Comparison of ENCODE assay signal across 15 cellular contexts in the genomic region with DNA sequence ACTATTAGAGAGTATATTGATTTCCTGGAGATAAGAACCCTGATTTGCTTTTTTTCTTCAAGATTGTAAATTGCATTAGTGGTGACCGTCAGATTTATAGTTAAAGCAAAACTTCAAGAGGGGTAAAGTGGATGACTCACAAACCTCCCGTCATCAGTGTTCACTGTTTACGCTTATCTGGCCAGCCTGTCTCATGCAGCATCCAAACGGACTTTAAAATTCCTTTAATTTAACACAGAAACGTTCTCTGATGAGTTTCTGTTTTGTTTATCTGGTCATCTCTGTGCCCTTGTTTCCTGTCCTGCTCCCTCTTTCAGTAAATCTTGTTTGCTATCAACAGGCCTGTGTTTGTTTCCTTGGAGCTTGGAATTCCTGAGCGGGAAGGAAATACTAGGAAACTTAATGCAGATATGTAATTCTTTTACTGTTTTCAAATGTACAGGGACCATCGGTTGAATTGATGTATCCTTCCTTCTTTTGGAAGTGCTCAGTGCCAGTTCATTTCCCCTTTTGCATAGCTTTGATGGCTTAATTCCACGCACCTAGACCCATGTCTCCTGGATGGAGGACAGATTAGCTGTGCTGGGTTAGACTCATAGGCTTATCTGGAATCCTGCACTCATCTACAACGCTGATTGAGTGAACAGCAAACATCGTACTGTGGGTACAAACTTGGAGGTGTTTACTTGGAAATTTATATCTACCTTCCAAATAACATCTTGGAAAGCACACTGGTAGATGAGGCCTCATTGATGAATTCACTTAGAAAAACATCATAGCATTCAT. TPM values are rescaled to one million over a fixed set of nuclear protein-coding genes. Genes with fewer than 3 reads are reported as not detected.
DNase-seq lines count a peak whose midpoint lies in the region; ATAC-seq, FAIRE-seq and TF ChIP-seq lines count a peak whose summit lies in the region.
"Had no signal": no experiment of that assay in that cellular context is flagged by ENCODE, and none has a peak within 500 bp of the region (broad histone marks: within the 10 kb centered on the region; RNA-seq: fewer than 3 reads in every experiment).

No MANE protein-coding gene starts in this region.

- H3K4me1 ChIP-seq in HepG2 (ENCODE audit: insufficient read depth, low read length), result no peaks in the 10 kb centered on the region
- no peaks in the 10 kb centered on the region for H3K4me1 ChIP-seq in naive thymus-derived CD4-positive, alpha-beta T cell (ENCODE audit: control insufficient read depth in 2 of 2, insufficient read depth in 2 of 2, low read length in 2 of 2)

- no peak overlapping the region for H3K4me3 ChIP-seq in HepG2 (replicated peaks in 1 of 3; ENCODE audit: insufficient read depth in 1 of 3, low read depth in 2 of 3, low read length in 3 of 3)
- H3K4me3 ChIP-seq in naive thymus-derived CD4-positive, alpha-beta T cell (ENCODE audit: low read length), result no peak overlapping the region

- peaks cover 0 to 7% (median 0%) of the 10 kb centered on the region in 7 donors for H3K4me1 Mint-ChIP-seq in naive thymus-derived CD4-positive, alpha-beta T cell

- no peak for ATAC-seq in HepG2
- ATAC-seq in naive thymus-derived CD4-positive, alpha-beta T cell, result no peak

- no peak for TF ChIP-seq RAD21 in HepG2 (CRISPR knock-in tag; IDR thresholded peaks at IDR 0.05)

- H3K4me3 Mint-ChIP-seq in naive thymus-derived CD4-positive, alpha-beta T cell, result no peak overlapping the region

- CTCF ChIA-PET in HepG2 (lab: Yijun Ruan, JAX; ENCODE audit: low intra/inter-chr PET ratio, low total read pairs), result no interaction called here
- CTCF ChIA-PET in naive thymus-derived CD4-positive, alpha-beta T cell (lab: Charles Lee), result interaction anchor here (1.5 kb wide), 1 partner anchor 141 kb away, joined by 3 read pairs; no protein-coding TSS in a partner anchor

- H3K79me2 ChIP-seq in HepG2 (ENCODE audit: insufficient read depth, low read length), result no peaks in the 10 kb centered on the region

- POLR2A ChIA-PET in HepG2 (lab: Yijun Ruan, JAX), result no interaction called here
- POLR2A ChIA-PET in naive thymus-derived CD4-positive, alpha-beta T cell (lab: Charles Lee), result no interaction called here

- H3K4me2 ChIP-seq in HepG2 (ENCODE audit: low read depth, low read length), result no peak overlapping the region

- H3K36me3 Mint-ChIP-seq in naive thymus-derived CD4-positive, alpha-beta T cell, result no peaks in the 10 kb centered on the region
- H3K36me3 Mint-ChIP-seq: naive B cell had no signal

- no peak for TF ChIP-seq EP300 in HepG2 (IDR thresholded peaks at IDR 0.05; ENCODE audit: low read depth in 2 of 2, low read length in 2 of 2)
- TF ChIP-seq EP300 in HepG2 (CRISPR knock-in tag; IDR thresholded peaks at IDR 0.05; ENCODE audit: borderline replicate concordance), result no peak

- in situ Hi-C loops in HepG2 (cut with HindIII; ENCODE audit: extremely low pct_ligation_motif_present, low pct_unique_long_range_greater_than_20kb), result no loop called here

- peak; percentile 59 for DNase-seq in A172 (ENCODE audit: low spot score)
- DNase-seq in HT-29 (ENCODE audit: low spot score), result peak; percentile 5
- DNase-seq in astrocyte of the hippocampus (ENCODE audit: low read depth, low spot score), result peak; percentile 79
- DNase-seq in HepG2 (ENCODE audit: low spot score), result no peak
- DNase-seq in HuH-7 (ENCODE audit: low spot score), result no peak
- DNase-seq in ecto neural progenitor cell (ENCODE audit: low spot score), result no peak
- DNase-seq in NCI-H146 (lab: John Stamatoyannopoulos, UW), result no peak
- no peak for DNase-seq in naive thymus-derived CD4-positive, alpha-beta T cell
- DNase-seq: activated CD4-positive, CD25-positive, alpha-beta regulatory T cell; cortex of kidney; naive B cell; NCI-H2029 treated with DMSO at 0.1 percent for 48 hours had no signal

- H2AFZ ChIP-seq in HepG2 (ENCODE audit: low read length), result no peak overlapping the region

- peaks cover 0 to 14% of the 10 kb centered on the region in 2 experiments; a peak in 4 of 5 replicates for H3K27me3 ChIP-seq in HepG2 (ENCODE audit: control insufficient read depth in 1 of 2, insufficient read depth in 2 of 2, low read length in 2 of 2)
- no peaks in the 10 kb centered on the region for H3K27me3 ChIP-seq in naive thymus-derived CD4-positive, alpha-beta T cell (ENCODE audit: control insufficient read depth in 2 of 2, insufficient read depth in 2 of 2, low read length in 2 of 2)

- peaks cover 0 to 2% (median 0%) of the 10 kb centered on the region in 5 donors for H3K27me3 Mint-ChIP-seq in naive thymus-derived CD4-positive, alpha-beta T cell

- no peaks in the 10 kb centered on the region for H3K9me3 ChIP-seq in HepG2 (ENCODE audit: low read length)
- no peaks in the 10 kb centered on the region for H3K9me3 ChIP-seq in naive thymus-derived CD4-positive, alpha-beta T cell (ENCODE audit: control insufficient read depth in 2 of 3, low read length in 3 of 3)

- TF ChIP-seq CTCF in HepG2 (CRISPR knock-in tag; IDR thresholded peaks at IDR 0.05), result no peak

- no peaks in the 10 kb centered on the region for H4K20me1 ChIP-seq in HepG2 (ENCODE audit: insufficient read depth, low read length)

- 1% methylated on average over 10 of the region's 10 CpGs for WGBS in HepG2 (ENCODE audit: low lambda C conversion rate)

- no peaks in the 10 kb centered on the region for H3K36me3 ChIP-seq in HepG2 (replicated peaks in 1 of 2; ENCODE audit: control insufficient read depth in 1 of 2, insufficient read depth in 2 of 2, low read length in 2 of 2)
- H3K36me3 ChIP-seq in naive thymus-derived CD4-positive, alpha-beta T cell (ENCODE audit: control insufficient read depth in 2 of 3, insufficient read depth in 3 of 3, low read length in 3 of 3), result no peaks in the 10 kb centered on the region

- no peak overlapping the region for H3K27ac Mint-ChIP-seq in naive thymus-derived CD4-positive, alpha-beta T cell

- no peak for FAIRE-seq in HepG2 (lab: Jason Lieb, UNC)
- FAIRE-seq: G401.6 had no signal

- no peak for TF ChIP-seq POLR2A in HepG2 (IDR thresholded peaks at IDR 0.05; ENCODE audit: insufficient read depth in 1 of 2, low read depth in 2 of 2, low read length in 2 of 2)

- BruUV-seq in HepG2 (replicated peaks; lab: Mats Ljungman, UMichigan), result no TSS peak

- H3K9ac ChIP-seq in HepG2 (ENCODE audit: insufficient read depth, low read depth, low read length), result no peak overlapping the region

- H3K27ac ChIP-seq in HepG2 (ENCODE audit: extremely low read length, insufficient read depth, low read length), result no peak overlapping the region
- H3K27ac ChIP-seq in naive thymus-derived CD4-positive, alpha-beta T cell (ENCODE audit: low read depth, low read length), result no peak overlapping the region
- H3K27ac ChIP-seq: RWPE1 had no signal

- intact Hi-C loops in HepG2 (cut with micrococcal nuclease; ENCODE audit: unreplicated experiment), result no loop called here
- intact Hi-C loops in naive thymus-derived CD4-positive, alpha-beta T cell (cut with micrococcal nuclease), result no loop called here

- peaks cover 0 to 3% (median 0%) of the 10 kb centered on the region in 11 donors for H3K9me3 Mint-ChIP-seq in naive thymus-derived CD4-positive, alpha-beta T cell

RNA-seq across cellular contexts. Expression of gene PTPRE, which starts 21.3 kb away (rescaled TPM):
- total RNA-seq in A172 (2014; rRNA removed; shearing (Covaris generic)), result 3.8 and 4.7 TPM in 2 replicates
- 3.4 and 8.1 TPM in 2 replicates for total RNA-seq in HT-29 (2014; rRNA removed; shearing (Covaris generic))
- total RNA-seq in HepG2 (2016; rRNA removed; fragmentation: Illumina TruSeq; extraction: Trizol), result 0.02 TPM in 1 of 2 replicates, not detected in the other
- not detected in 2 replicates for total RNA-seq in HepG2 (2016; cell fraction: cytosol; rRNA removed; fragmentation: Illumina TruSeq; extraction: Trizol; ENCODE audit: low read depth)
- total RNA-seq in HepG2 (2016; cell fraction: insoluble cytoplasmic fraction; rRNA removed; fragmentation: Illumina TruSeq; extraction: Trizol), result not detected in 2 replicates
- total RNA-seq in HepG2 (2016; cell fraction: membrane; rRNA removed; fragmentation: Illumina TruSeq; extraction: Trizol), result not detected in 2 replicates
- total RNA-seq in HepG2 (2016; cell fraction: nucleus; rRNA removed; fragmentation: Illumina TruSeq; extraction: Trizol), result 0.09 TPM in 1 of 2 replicates, not detected in the other
- 0.01 and 0.04 TPM in 2 replicates for polyA plus RNA-seq in HepG2 (2011; rRNA removed)
- polyA plus RNA-seq in HepG2 (2011; cell fraction: cytosol; rRNA removed), result not detected in 2 replicates
- 0.19 TPM in 1 of 2 replicates, not detected in the other for polyA plus RNA-seq in HepG2 (2011; cell fraction: nucleus; rRNA removed)
- polyA plus RNA-seq in HepG2 (2012), result not detected in 2 replicates
- polyA plus RNA-seq in HepG2 (2016; cell fraction: cytosol; fragmentation: Illumina TruSeq; extraction: Trizol; ENCODE audit: low read depth), result not detected in 2 replicates
- not detected in 2 replicates for polyA plus RNA-seq in HepG2 (2016; cell fraction: insoluble cytoplasmic fraction; fragmentation: Illumina TruSeq; extraction: Trizol; ENCODE audit: low read depth)
- not detected in 2 replicates for polyA plus RNA-seq in HepG2 (2016; cell fraction: membrane; fragmentation: Illumina TruSeq; extraction: Trizol; ENCODE audit: low read depth)
- polyA plus RNA-seq in HepG2 (2016; cell fraction: nucleus; fragmentation: Illumina TruSeq; extraction: Trizol; ENCODE audit: insufficient read depth, low read depth), result not detected in 2 replicates
- 0.04 and 4.6 TPM in 2 replicates for polyA minus RNA-seq in HepG2 (2011; rRNA and poly(A)+ RNA removed; ENCODE audit: low replicate concordance)
- not detected in 2 replicates for polyA minus RNA-seq in HepG2 (2011; cell fraction: cytosol; rRNA and poly(A)+ RNA removed)
- polyA minus RNA-seq in HepG2 (2011; cell fraction: nucleus; rRNA and poly(A)+ RNA removed), result not detected in 2 replicates
- 100 to 1,000 TPM in 1 of 5 experiments, 10 to 100 TPM in 4; 25.4 to 237 (median 29.1) TPM for total RNA-seq in naive thymus-derived CD4-positive, alpha-beta T cell
- polyA plus RNA-seq in naive thymus-derived CD4-positive, alpha-beta T cell, result 1 to 10 TPM; 6.6 to 9.4 TPM

RNA-seq across cellular contexts. Expression of gene CLRN3, which starts 35.5 kb away (rescaled TPM):
- total RNA-seq in A172 (2014; rRNA removed; shearing (Covaris generic)), result 0.31 TPM in 1 of 2 replicates, not detected in the other
- 17.7 and 21.5 TPM in 2 replicates for total RNA-seq in HT-29 (2014; rRNA removed; shearing (Covaris generic))
- not detected in 2 replicates for total RNA-seq in HepG2 (2016; rRNA removed; fragmentation: Illumina TruSeq; extraction: Trizol)
- total RNA-seq in HepG2 (2016; cell fraction: cytosol; rRNA removed; fragmentation: Illumina TruSeq; extraction: Trizol; ENCODE audit: low read depth), result not detected in 2 replicates
- not detected in 2 replicates for total RNA-seq in HepG2 (2016; cell fraction: insoluble cytoplasmic fraction; rRNA removed; fragmentation: Illumina TruSeq; extraction: Trizol)
- total RNA-seq in HepG2 (2016; cell fraction: membrane; rRNA removed; fragmentation: Illumina TruSeq; extraction: Trizol), result not detected in 2 replicates
- total RNA-seq in HepG2 (2016; cell fraction: nucleus; rRNA removed; fragmentation: Illumina TruSeq; extraction: Trizol), result not detected in 2 replicates
- polyA plus RNA-seq in HepG2 (2011; rRNA removed), result not detected in 2 replicates
- polyA plus RNA-seq in HepG2 (2011; cell fraction: cytosol; rRNA removed), result not detected in 2 replicates
- not detected in 2 replicates for polyA plus RNA-seq in HepG2 (2011; cell fraction: nucleus; rRNA removed)
- polyA plus RNA-seq in HepG2 (2012), result not detected in 2 replicates
- not detected in 2 replicates for polyA plus RNA-seq in HepG2 (2016; cell fraction: cytosol; fragmentation: Illumina TruSeq; extraction: Trizol; ENCODE audit: low read depth)
- polyA plus RNA-seq in HepG2 (2016; cell fraction: insoluble cytoplasmic fraction; fragmentation: Illumina TruSeq; extraction: Trizol; ENCODE audit: low read depth), result not detected in 2 replicates
- not detected in 2 replicates for polyA plus RNA-seq in HepG2 (2016; cell fraction: membrane; fragmentation: Illumina TruSeq; extraction: Trizol; ENCODE audit: low read depth)
- polyA plus RNA-seq in HepG2 (2016; cell fraction: nucleus; fragmentation: Illumina TruSeq; extraction: Trizol; ENCODE audit: insufficient read depth, low read depth), result not detected in 2 replicates
- polyA minus RNA-seq in HepG2 (2011; rRNA and poly(A)+ RNA removed; ENCODE audit: low replicate concordance), result not detected in 2 replicates
- not detected in 2 replicates for polyA minus RNA-seq in HepG2 (2011; cell fraction: cytosol; rRNA and poly(A)+ RNA removed)
- polyA minus RNA-seq in HepG2 (2011; cell fraction: nucleus; rRNA and poly(A)+ RNA removed), result not detected in 2 replicates
- not detected for total RNA-seq in naive thymus-derived CD4-positive, alpha-beta T cell
- polyA plus RNA-seq in naive thymus-derived CD4-positive, alpha-beta T cell, result not detected
- polyA plus RNA-seq: AG04450 had no signal

Comparison
In these comparisons a context has a peak if more than half of its experiments do, and no peak if none do; other contexts are left out.
1. DNase-seq: peak in A172 (single experiment), HT-29 (single experiment) and astrocyte of the hippocampus (single experiment); none in HepG2 (single experiment), HuH-7 (single experiment), ecto neural progenitor cell (single experiment), NCI-H146 (single experiment) and naive thymus-derived CD4-positive, alpha-beta T cell (0 of 9).
2. RNA of gene CLRN3, which starts 35.5 kb away (total RNA-seq): 17.7 to 21.5 TPM in HT-29; not detected in HepG2, 0.31 TPM in A172 and not detected in naive thymus-derived CD4-positive, alpha-beta T cell; every median in the first group is over 10 times any median in the second.